ENCODE assay signal across 8 cellular contexts in genomic region chr1:45303582-45304310, GRCh38. TPM values are rescaled to one million over a fixed set of nuclear protein-coding genes. Genes with fewer than 3 reads are reported as not detected.
DNase-seq lines count a peak whose midpoint lies in the region; ATAC-seq and TF ChIP-seq lines count a peak whose summit lies in the region.

No MANE protein-coding gene starts in this region.

- peak; percentile 96 to 99 (median 97) for DNase-seq in CD4-positive, alpha-beta T cell
- DNase-seq in NCI-H748 treated with DMSO at 0.1 percent for 48 hours (lab: John Stamatoyannopoulos, UW) = peak; percentile 87
- peak; percentile 100 for DNase-seq in activated CD4-positive, alpha-beta T cell treated with anti-CD3 and anti-CD28 coated beads, Interleukin-2, amount 50 U/mL, for 48 hours
- peak; percentile 93 to 99 (median 97) for DNase-seq in dorsolateral prefrontal cortex
- peak; percentile 98 to 100 for DNase-seq in lower leg skin (ENCODE audit: low spot score in 2 of 2)
- DNase-seq in stimulated activated CD4-positive, alpha-beta T cell treated with anti-CD3 and anti-CD28 coated beads, Interleukin-4, amount 100 ng/mL, for 4 hours = peak; percentile 99

- no peaks in the 10 kb centered on the region for H3K27me3 ChIP-seq in CD4-positive, alpha-beta T cell (ENCODE audit: control insufficient read depth, insufficient read depth, low read length)
- no peaks in the 10 kb centered on the region for H3K27me3 ChIP-seq in dorsolateral prefrontal cortex

- WGBS in lower leg skin, 2 donors = 1% methylated on average over 46 to 63 of the region's 63 CpGs

- no peaks in the 10 kb centered on the region for H3K9me3 Mint-ChIP-seq in CD4-positive, alpha-beta T cell

- TF ChIP-seq CTCF in CD4-positive, alpha-beta T cell (IDR thresholded peaks at IDR 0.05) = peak; percentile 84
- TF ChIP-seq CTCF in dorsolateral prefrontal cortex (IDR thresholded peaks at IDR 0.05 in 54 of 56, conservative IDR thresholded peaks at IDR 0.05 in 2 of 56; ENCODE audit: low read depth in 1 of 56, partially characterized antibody in 56 of 56) (peak; percentile 38 to 94 (median 81)), lower leg skin (IDR thresholded peaks at IDR 0.05) (no peak)

- H3K4me3 ChIP-seq in dorsolateral prefrontal cortex (peak overlapping the region; percentile 48 to 99 (median 87)), lower leg skin (ENCODE audit: low read depth, poor library complexity, severe bottlenecking) (peak overlapping the region; percentile 64)

- intact Hi-C loops in CD4-positive, alpha-beta T cell (cut with DNase I, micrococcal nuclease) = loop anchor here (1.0 to 5.0 kb wide), 11 partner anchors 37 to 631 kb away; partner anchors contain the start of genes RNU5D-1 (in 2 of the 2), TESK2 (in 2 of the 2), AKR1A1 (in 1 of the 2) and ARMH1 (in 1 of the 2)
- intact Hi-C loops in dorsolateral prefrontal cortex (cut with DNase I) = loop anchor here (1.0 to 10.0 kb wide), 11 partner anchors 34 to 571 kb away; partner anchors contain the start of genes RNU5D-1 (in 2 of the 2), BTBD19 (in 1 of the 2), DYNLT4 (in 1 of the 2) and KIF2C (in 1 of the 2)
- intact Hi-C loops in lower leg skin (cut with DNase I; ENCODE audit: low total_unique reads) = loop anchor here (2.0 to 5.0 kb wide), 2 partner anchors 35 to 291 kb away; partner anchors contain the start of genes HECTD3 and UROD

- H3K27ac Mint-ChIP-seq in CD4-positive, alpha-beta T cell = peak overlapping the region; percentile 95

- H3K9me3 ChIP-seq in CD4-positive, alpha-beta T cell (ENCODE audit: control insufficient read depth, low read length) = no peaks in the 10 kb centered on the region

- H3K27ac ChIP-seq in CD4-positive, alpha-beta T cell (ENCODE audit: low read depth, low read length) = peak overlapping the region; percentile 67
- peak overlapping the region; percentile 23 to 97 (median 93) for H3K27ac ChIP-seq in dorsolateral prefrontal cortex

- POLR2A ChIA-PET in CD4-positive, alpha-beta T cell (lab: Charles Lee) = interaction anchor here (0.6 to 6.2 kb wide), 34 partner anchors 8 to 1000 kb away, joined by 3 to 163 read pairs (median 5); partner anchors contain the start of genes AKR1A1, CCDC163, DYNLT4 and EIF2B3

- H3K27me3 Mint-ChIP-seq in CD4-positive, alpha-beta T cell = no peaks in the 10 kb centered on the region

- H3K36me3 Mint-ChIP-seq in CD4-positive, alpha-beta T cell (ENCODE audit: low read depth) = no peaks in the 10 kb centered on the region

- peak; percentile 85 for ATAC-seq in CD4-positive, alpha-beta T cell (ENCODE audit: poor library complexity)
- ATAC-seq in GM19395 (IDR thresholded peaks at IDR 0.05; ENCODE audit: unreplicated experiment) (peak; percentile 69), HG03565 (IDR thresholded peaks at IDR 0.05; ENCODE audit: unreplicated experiment) (peak; percentile 44)

- peaks cover 30% of the 10 kb centered on the region for H3K4me1 Mint-ChIP-seq in CD4-positive, alpha-beta T cell (ENCODE audit: low read depth)

- CTCF ChIA-PET in CD4-positive, alpha-beta T cell (lab: Charles Lee) = interaction anchor here (0.5 to 5.2 kb wide), 13 partner anchors 12 to 573 kb away, joined by 3 to 66 read pairs (median 4); partner anchors contain the start of genes CCDC163, HECTD3, MMACHC and MUTYH

- TF ChIP-seq POLR2A in lower leg skin (IDR thresholded peaks at IDR 0.05) = no peak

- H3K4me3 Mint-ChIP-seq in CD4-positive, alpha-beta T cell = peak overlapping the region; percentile 95

RNA-seq across cellular contexts. Expression of gene HPDL, which starts 22.9 kb away (rescaled TPM):
- not detected for total RNA-seq in CD4-positive, alpha-beta T cell
- total RNA-seq in dorsolateral prefrontal cortex (1 to 10 TPM in 60 of 120 experiments, under 1 TPM in 47, not detected in 13; 0.32 to 2.9 (median 1.1) TPM), lower leg skin (under 1 TPM; 0.34 to 0.91 (median 0.63) TPM)

RNA-seq across cellular contexts. Expression of gene TOE1, which starts 36.2 kb away (rescaled TPM):
- 10 to 100 TPM; 44.5 to 46.2 TPM for total RNA-seq in CD4-positive, alpha-beta T cell
- total RNA-seq in dorsolateral prefrontal cortex = 10 to 100 TPM in 8 of 120 experiments, 1 to 10 TPM in 112; 3.3 to 10.9 (median 7.1) TPM
- total RNA-seq in lower leg skin = 10 to 100 TPM in 2 of 4 donors, 1 to 10 TPM in 2; 6.0 to 11.9 (median 9.6) TPM

RNA-seq across cellular contexts. Expression of gene MUTYH, which starts 36.5 kb away (rescaled TPM):
- total RNA-seq in CD4-positive, alpha-beta T cell = 10 to 100 TPM; 57.9 to 67.4 TPM
- 10 to 100 TPM; 18.4 to 56.7 (median 33.5) TPM for total RNA-seq in dorsolateral prefrontal cortex
- total RNA-seq in lower leg skin = 10 to 100 TPM; 18.6 to 26.7 (median 24.6) TPM

Comparison
In these comparisons a context has a peak if more than half of its experiments do, and no peak if none do; other contexts are left out.
1. Peak in every context shown above with its lines: DNase-seq, ATAC-seq, H3K4me3 ChIP-seq and H3K27ac ChIP-seq.
2. CTCF ChIP-seq: peak in CD4-positive, alpha-beta T cell (single experiment) and dorsolateral prefrontal cortex (56 of 56); none in lower leg skin (0 of 3).